Comparison of ENCODE assay signal across 1 cellular context in genomic region chr3:50261505-50261904, GRCh38.
TF ChIP-seq lines count a peak whose summit lies in the region.

No MANE protein-coding gene starts in this region.

TF ChIP-seq in IMR-90, 13 proteins besides CTCF, POLR2A, EP300 and RAD21:
- TF ChIP-seq ELK1 (IDR thresholded peaks at IDR 0.05; ENCODE audit: borderline replicate concordance, low read depth, low read length) = no peak
- TF ChIP-seq RFX5 (IDR thresholded peaks at IDR 0.05; ENCODE audit: low read depth, low read length) = no peak
- TF ChIP-seq FOS (IDR thresholded peaks at IDR 0.05; ENCODE audit: low read depth, low read length) = no peak
- TF ChIP-seq SMC3 (IDR thresholded peaks at IDR 0.05; ENCODE audit: low read depth, low read length) = no peak
- TF ChIP-seq CEBPB (IDR thresholded peaks at IDR 0.05; ENCODE audit: low read depth, low read length) = no peak
- no peak for TF ChIP-seq NFE2L2 (IDR thresholded peaks at IDR 0.05; ENCODE audit: low read depth, low read length)
- no peak for TF ChIP-seq MAFK (IDR thresholded peaks at IDR 0.05; ENCODE audit: low read depth, low read length)
- no peak for TF ChIP-seq USF2 (IDR thresholded peaks at IDR 0.05; ENCODE audit: low read depth, low read length)
- TF ChIP-seq MXI1 (IDR thresholded peaks at IDR 0.05; ENCODE audit: borderline replicate concordance, low read depth, low read length) = no peak
